ENCODE assay signal across 9 cellular contexts in the genomic region with DNA sequence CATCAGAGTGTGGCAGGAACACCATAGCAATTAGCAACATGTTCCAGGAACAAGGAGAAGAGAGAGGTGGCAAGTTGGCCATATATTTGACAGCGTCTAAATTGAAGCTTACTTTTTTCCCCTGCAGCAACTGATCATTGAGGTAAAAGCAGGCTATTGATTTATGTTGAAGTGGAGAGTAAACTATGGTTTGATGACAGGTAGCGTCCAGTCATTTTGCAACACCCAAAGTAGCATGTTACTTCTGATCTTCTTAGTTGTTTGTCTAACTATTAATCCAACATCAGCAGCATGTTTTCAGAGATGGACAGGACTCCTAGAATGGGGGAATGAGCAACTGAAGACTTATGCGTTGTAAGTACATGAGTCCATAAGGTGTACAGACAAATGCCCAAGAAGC.
"Had no signal": no experiment of that assay in that cellular context is flagged by ENCODE, and none has a peak within 500 bp of the region (broad histone marks: within the 10 kb centered on the region; RNA-seq: fewer than 3 reads in every experiment).

No MANE protein-coding gene starts in this region.

- H3K27ac ChIP-seq: HL-60 had no signal

- H3K4me3 ChIP-seq: GM23338, K562 had no signal

- ATAC-seq: GM23338, K562 had no signal

- H2AFZ ChIP-seq: GM23338 had no signal

- DNase-seq: H9, HCEC 1CT, IMR-90, KG1 had no signal

- FAIRE-seq: H1, H54, K562 had no signal

- H3K4me2 ChIP-seq: GM23338 had no signal
